Comparison of ENCODE assay signal across 1 cellular context in the genomic region with DNA sequence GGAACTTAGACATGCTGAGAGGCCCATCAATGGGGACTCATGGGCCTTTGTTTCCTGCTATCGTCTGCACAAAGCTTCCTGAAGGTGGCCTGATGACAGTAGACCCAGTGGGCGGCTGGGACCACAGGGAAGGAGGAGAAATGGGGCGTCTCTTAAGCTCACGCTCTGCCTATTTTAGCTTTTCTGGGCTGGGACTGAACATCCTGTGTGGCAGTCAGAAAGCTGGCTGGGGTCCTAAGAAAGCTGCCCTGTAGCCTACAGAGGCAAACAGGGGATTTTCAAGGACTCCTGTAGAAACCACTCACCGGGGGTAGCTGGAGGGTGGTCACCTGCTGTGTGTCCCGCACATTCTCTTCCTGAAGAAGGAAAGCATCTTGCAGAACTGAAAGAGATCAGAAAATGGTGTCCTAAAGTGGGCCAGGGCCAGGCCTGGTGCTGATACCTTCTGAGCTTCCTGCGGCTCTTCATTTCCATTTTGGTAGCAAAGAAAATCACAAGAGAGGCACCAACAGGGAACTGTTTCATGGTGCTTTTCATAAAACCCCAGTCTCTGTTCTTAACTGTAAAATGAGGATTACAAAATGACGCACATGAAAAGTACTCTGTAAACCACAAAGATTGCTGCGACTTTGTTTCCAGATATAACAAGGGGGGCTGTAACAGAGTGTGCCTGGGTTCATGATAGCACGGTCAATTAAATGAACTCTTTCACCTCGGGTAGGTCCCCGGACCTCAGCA.
TF ChIP-seq lines count a peak whose summit lies in the region.

No MANE protein-coding gene starts in this region.

TF ChIP-seq in GM23338, 12 proteins besides CTCF, POLR2A, EP300 and RAD21 (continued from another document):
- TF ChIP-seq, protein P1, sequence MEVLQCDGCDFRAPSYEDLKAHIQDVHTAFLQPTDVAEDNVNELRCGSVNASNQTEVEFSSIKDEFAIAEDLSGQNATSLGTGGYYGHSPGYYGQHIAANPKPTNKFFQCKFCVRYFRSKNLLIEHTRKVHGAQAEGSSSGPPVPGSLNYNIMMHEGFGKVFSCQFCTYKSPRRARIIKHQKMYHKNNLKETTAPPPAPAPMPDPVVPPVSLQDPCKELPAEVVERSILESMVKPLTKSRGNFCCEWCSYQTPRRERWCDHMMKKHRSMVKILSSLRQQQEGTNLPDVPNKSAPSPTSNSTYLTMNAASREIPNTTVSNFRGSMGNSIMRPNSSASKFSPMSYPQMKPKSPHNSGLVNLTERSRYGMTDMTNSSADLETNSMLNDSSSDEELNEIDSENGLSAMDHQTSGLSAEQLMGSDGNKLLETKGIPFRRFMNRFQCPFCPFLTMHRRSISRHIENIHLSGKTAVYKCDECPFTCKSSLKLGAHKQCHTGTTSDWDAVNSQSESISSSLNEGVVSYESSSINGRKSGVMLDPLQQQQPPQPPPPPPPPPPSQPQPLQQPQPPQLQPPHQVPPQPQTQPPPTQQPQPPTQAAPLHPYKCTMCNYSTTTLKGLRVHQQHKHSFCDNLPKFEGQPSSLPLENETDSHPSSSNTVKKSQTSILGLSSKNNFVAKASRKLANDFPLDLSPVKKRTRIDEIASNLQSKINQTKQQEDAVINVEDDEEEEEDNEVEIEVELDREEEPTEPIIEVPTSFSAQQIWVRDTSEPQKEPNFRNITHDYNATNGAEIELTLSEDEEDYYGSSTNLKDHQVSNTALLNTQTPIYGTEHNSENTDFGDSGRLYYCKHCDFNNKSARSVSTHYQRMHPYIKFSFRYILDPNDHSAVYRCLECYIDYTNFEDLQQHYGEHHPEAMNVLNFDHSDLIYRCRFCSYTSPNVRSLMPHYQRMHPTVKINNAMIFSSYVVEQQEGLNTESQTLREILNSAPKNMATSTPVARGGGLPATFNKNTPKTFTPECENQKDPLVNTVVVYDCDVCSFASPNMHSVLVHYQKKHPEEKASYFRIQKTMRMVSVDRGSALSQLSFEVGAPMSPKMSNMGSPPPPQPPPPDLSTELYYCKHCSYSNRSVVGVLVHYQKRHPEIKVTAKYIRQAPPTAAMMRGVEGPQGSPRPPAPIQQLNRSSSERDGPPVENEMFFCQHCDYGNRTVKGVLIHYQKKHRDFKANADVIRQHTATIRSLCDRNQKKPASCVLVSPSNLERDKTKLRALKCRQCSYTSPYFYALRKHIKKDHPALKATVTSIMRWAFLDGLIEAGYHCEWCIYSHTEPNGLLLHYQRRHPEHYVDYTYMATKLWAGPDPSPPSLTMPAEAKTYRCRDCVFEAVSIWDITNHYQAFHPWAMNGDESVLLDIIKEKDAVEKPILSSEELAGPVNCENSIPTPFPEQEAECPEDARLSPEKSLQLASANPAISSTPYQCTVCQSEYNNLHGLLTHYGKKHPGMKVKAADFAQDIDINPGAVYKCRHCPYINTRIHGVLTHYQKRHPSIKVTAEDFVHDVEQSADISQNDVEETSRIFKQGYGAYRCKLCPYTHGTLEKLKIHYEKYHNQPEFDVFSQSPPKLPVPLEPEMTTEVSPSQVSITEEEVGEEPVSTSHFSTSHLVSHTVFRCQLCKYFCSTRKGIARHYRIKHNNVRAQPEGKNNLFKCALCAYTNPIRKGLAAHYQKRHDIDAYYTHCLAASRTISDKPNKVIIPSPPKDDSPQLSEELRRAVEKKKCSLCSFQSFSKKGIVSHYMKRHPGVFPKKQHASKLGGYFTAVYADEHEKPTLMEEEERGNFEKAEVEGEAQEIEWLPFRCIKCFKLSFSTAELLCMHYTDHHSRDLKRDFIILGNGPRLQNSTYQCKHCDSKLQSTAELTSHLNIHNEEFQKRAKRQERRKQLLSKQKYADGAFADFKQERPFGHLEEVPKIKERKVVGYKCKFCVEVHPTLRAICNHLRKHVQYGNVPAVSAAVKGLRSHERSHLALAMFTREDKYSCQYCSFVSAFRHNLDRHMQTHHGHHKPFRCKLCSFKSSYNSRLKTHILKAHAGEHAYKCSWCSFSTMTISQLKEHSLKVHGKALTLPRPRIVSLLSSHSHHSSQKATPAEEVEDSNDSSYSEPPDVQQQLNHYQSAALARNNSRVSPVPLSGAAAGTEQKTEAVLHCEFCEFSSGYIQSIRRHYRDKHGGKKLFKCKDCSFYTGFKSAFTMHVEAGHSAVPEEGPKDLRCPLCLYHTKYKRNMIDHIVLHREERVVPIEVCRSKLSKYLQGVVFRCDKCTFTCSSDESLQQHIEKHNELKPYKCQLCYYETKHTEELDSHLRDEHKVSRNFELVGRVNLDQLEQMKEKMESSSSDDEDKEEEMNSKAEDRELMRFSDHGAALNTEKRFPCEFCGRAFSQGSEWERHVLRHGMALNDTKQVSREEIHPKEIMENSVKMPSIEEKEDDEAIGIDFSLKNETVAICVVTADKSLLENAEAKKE (CRISPR knock-in tag; IDR thresholded peaks at IDR 0.05): no peak
- TF ChIP-seq ZNF331 (CRISPR knock-in tag; IDR thresholded peaks at IDR 0.05; ENCODE audit: low read depth): no peak
- no peak for TF ChIP-seq EZH2 (IDR thresholded peaks at IDR 0.05; ENCODE audit: low read depth, unreplicated experiment)
- TF ChIP-seq POLR2AphosphoS5 (IDR thresholded peaks at IDR 0.05; ENCODE audit: low read depth): no peak
